22 cellular contexts compared by ENCODE assay signal in the genomic region with DNA sequence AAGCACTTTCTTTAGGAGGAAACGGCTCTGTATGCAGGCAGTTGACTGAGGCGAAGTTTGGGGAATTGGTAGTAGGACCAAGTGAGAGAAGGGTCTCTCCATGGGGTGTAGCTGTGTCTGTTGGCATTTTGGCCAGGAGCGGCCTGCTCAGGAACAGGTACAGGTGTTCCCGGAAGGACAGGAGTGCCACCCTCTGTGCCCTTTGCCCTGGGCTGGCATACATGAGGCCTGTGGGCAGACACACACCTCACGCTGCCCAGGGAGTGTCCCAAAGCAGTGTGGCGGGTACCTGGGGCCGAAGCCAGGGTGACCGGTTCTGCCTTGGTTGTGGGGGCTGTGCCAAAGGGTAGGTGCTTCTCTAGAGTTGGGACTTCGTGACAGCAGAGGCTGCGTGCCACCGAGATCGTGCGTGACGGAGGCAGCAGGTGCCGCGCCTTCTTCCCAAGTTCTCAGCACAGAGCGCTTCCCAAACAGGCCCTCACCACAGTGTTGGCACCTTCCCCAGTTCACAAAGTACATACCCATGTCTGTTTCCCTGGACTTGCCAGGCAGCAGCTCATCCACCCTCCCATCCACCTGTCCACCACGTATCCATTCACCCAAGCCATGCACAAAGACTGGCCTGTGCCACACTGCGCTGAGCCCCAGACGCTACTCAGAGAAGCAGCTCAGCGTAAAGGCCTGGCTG.
"Had no signal": no experiment of that assay in that cellular context is flagged by ENCODE, and none has a peak within 500 bp of the region (broad histone marks: within the 10 kb centered on the region; RNA-seq: fewer than 3 reads in every experiment).

No MANE protein-coding gene starts in this region.

- H3K27me3 Mint-ChIP-seq: activated CD8-positive, alpha-beta T cell treated with anti-CD3 and anti-CD28 coated beads for 36 hours; central memory CD8-positive, alpha-beta T cell had no signal

- FAIRE-seq: endothelial cell of umbilical vein, TTC549 had no signal

- H3K27me3 ChIP-seq: brain microvascular endothelial cell, esophagus squamous epithelium, hepatocyte, ovary, sigmoid colon had no signal

- H3K27ac Mint-ChIP-seq: activated B cell treated with CpG ODN at 0.5 μM for 24 hours; activated CD8-positive, alpha-beta T cell treated with anti-CD3 and anti-CD28 coated beads for 36 hours; activated naive CD4-positive, alpha-beta T cell treated with anti-CD3 and anti-CD28 coated beads for 36 hours; activated naive CD8-positive, alpha-beta T cell treated with anti-CD3 and anti-CD28 coated beads, Interleukin-2, amount 50 U/mL, for 24 hours; activated T-helper 2 cell treated with anti-CD3 and anti-CD28 coated beads, Interferon-gamma antibody, Interleukin-2, Interleukin-4, amounts not matched to agents 10 μg/mL and 5 μg/mL and 100 μg/mL, durations not matched to agents 14 hours and 24 hours and 36 hours; stimulated activated naive B cell treated with anti-CD40 and anti-IgM and Interleukin-4, amounts not matched to agents 10 μg/mL and 1 μg/mL and 100 μg/mL, for 72 hours had no signal

- H3K79me2 ChIP-seq: hepatocyte had no signal

- H3K4me3 Mint-ChIP-seq: activated B cell treated with CpG ODN at 0.5 μM for 24 hours; activated CD8-positive, alpha-beta T cell treated with anti-CD3 and anti-CD28 coated beads for 36 hours; activated naive CD4-positive, alpha-beta T cell treated with anti-CD3 and anti-CD28 coated beads for 36 hours; activated naive CD8-positive, alpha-beta T cell treated with anti-CD3 and anti-CD28 coated beads, Interleukin-2, amount 50 U/mL, for 24 hours; central memory CD8-positive, alpha-beta T cell; stimulated activated naive B cell treated with anti-CD40 and anti-IgM and Interleukin-4, amounts not matched to agents 10 μg/mL and 1 μg/mL and 100 μg/mL, for 72 hours had no signal

- DNase-seq: activated B cell treated with CpG ODN at 0.5 μM for 24 hours; activated CD4-positive, alpha-beta T cell treated with anti-CD3 and anti-CD28 coated beads for 48 hours; activated CD8-positive, alpha-beta T cell treated with anti-CD3 and anti-CD28 coated beads for 36 hours; activated naive CD4-positive, alpha-beta T cell treated with anti-CD3 and anti-CD28 coated beads for 36 hours; activated naive CD8-positive, alpha-beta T cell treated with anti-CD3 and anti-CD28 coated beads, Interleukin-2, amount 50 U/mL, for 24 hours; activated T-cell treated with anti-CD3 and anti-CD28 coated beads, Interleukin-2, amount 50 U/mL, for 1 hour; aorta; brain microvascular endothelial cell; cortex of kidney; effector CD4-positive, alpha-beta T cell; esophagus squamous epithelium; lower lobe of right lung; ovary; sigmoid colon; spleen; stimulated activated CD4-positive, alpha-beta T cell treated with anti-CD3 and anti-CD28 coated beads, Interleukin-4, amount 100 ng/mL, for 4 hours; stimulated activated naive B cell treated with anti-CD40 and anti-IgM and Interleukin-4, amounts not matched to agents 10 μg/mL and 1 μg/mL and 100 μg/mL, for 72 hours had no signal

- H3K9me3 ChIP-seq: esophagus squamous epithelium, lower lobe of right lung, ovary, sigmoid colon, spleen had no signal

- H3K4me3 ChIP-seq: esophagus squamous epithelium, hepatocyte, lower lobe of right lung, ovary, sigmoid colon, spleen had no signal

- H3K36me3 ChIP-seq: brain microvascular endothelial cell, esophagus squamous epithelium, lower lobe of right lung, ovary, sigmoid colon, spleen had no signal

- ATAC-seq: activated CD8-positive, alpha-beta T cell treated with anti-CD3 and anti-CD28 coated beads for 36 hours; activated naive CD8-positive, alpha-beta T cell treated with anti-CD3 and anti-CD28 coated beads, Interleukin-2, amount 50 U/mL, for 24 hours; stimulated activated naive B cell treated with anti-CD40 and anti-IgM and Interleukin-4, amounts not matched to agents 10 μg/mL and 1 μg/mL and 100 μg/mL, for 72 hours had no signal

- H3K9me3 Mint-ChIP-seq: activated B cell treated with CpG ODN at 0.5 μM for 24 hours; activated CD8-positive, alpha-beta T cell treated with anti-CD3 and anti-CD28 coated beads for 36 hours; activated naive CD4-positive, alpha-beta T cell treated with anti-CD3 and anti-CD28 coated beads for 36 hours; activated naive CD8-positive, alpha-beta T cell treated with anti-CD3 and anti-CD28 coated beads, Interleukin-2, amount 50 U/mL, for 24 hours; activated T-helper 2 cell treated with anti-CD3 and anti-CD28 coated beads, Interferon-gamma antibody, Interleukin-2, Interleukin-4, amounts not matched to agents 10 μg/mL and 5 μg/mL and 100 μg/mL, durations not matched to agents 14 hours and 24 hours and 36 hours; central memory CD8-positive, alpha-beta T cell; stimulated activated naive B cell treated with anti-CD40 and anti-IgM and Interleukin-4, amounts not matched to agents 10 μg/mL and 1 μg/mL and 100 μg/mL, for 72 hours had no signal

- H3K4me1 Mint-ChIP-seq: activated B cell treated with CpG ODN at 0.5 μM for 24 hours; activated naive CD8-positive, alpha-beta T cell treated with anti-CD3 and anti-CD28 coated beads, Interleukin-2, amount 50 U/mL, for 24 hours; central memory CD8-positive, alpha-beta T cell; stimulated activated naive B cell treated with anti-CD40 and anti-IgM and Interleukin-4, amounts not matched to agents 10 μg/mL and 1 μg/mL and 100 μg/mL, for 72 hours had no signal

- H3K27ac ChIP-seq: brain microvascular endothelial cell, esophagus squamous epithelium, hepatocyte, lower lobe of right lung, ovary, sigmoid colon, spleen had no signal

- H3K4me1 ChIP-seq: esophagus squamous epithelium, lower lobe of right lung, sigmoid colon, spleen had no signal

- H3K4me2 ChIP-seq: hepatocyte had no signal

- H2AFZ ChIP-seq: hepatocyte had no signal
